ENCODE assay signal across 8 cellular contexts in genomic region chr9:127937046-127937382, GRCh38. TPM values are rescaled to one million over a fixed set of nuclear protein-coding genes. Genes with fewer than 3 reads are reported as not detected.
DNase-seq lines count a peak whose midpoint lies in the region; ATAC-seq and TF ChIP-seq lines count a peak whose summit lies in the region.

No MANE protein-coding gene starts in this region.

- H3K9me3 Mint-ChIP-seq in activated T-cell treated with anti-CD3 and anti-CD28 coated beads, Interleukin-2, amount 50 U/mL, for 4 hours = no peaks in the 10 kb centered on the region

- peaks cover 8% of the 10 kb centered on the region for H3K36me3 Mint-ChIP-seq in activated T-cell treated with anti-CD3 and anti-CD28 coated beads, Interleukin-2, amount 50 U/mL, for 4 hours (ENCODE audit: insufficient read depth)

- H3K4me3 ChIP-seq in adrenal gland = peak overlapping the region in 3 of 4 donors; percentile 27 to 71 (median 57)
- peak overlapping the region; percentile 75 to 84 (median 75) for H3K4me3 ChIP-seq in liver (ENCODE audit: low read depth in 1 of 3, low read length in 3 of 3)
- H3K4me3 ChIP-seq in tibial nerve = peak overlapping the region; percentile 59 to 82 (median 72)

- H3K27me3 ChIP-seq in adrenal gland (no peaks in the 10 kb centered on the region), liver (ENCODE audit: control insufficient read depth in 4 of 4, insufficient read depth in 4 of 4, low read length in 3 of 4) (no peaks in the 10 kb centered on the region), tibial nerve (no peaks in the 10 kb centered on the region)

- H3K4me3 Mint-ChIP-seq in activated T-cell treated with anti-CD3 and anti-CD28 coated beads, Interleukin-2, amount 50 U/mL, for 4 hours = peak overlapping the region; percentile 92

- H3K4me1 Mint-ChIP-seq in activated T-cell treated with anti-CD3 and anti-CD28 coated beads, Interleukin-2, amount 50 U/mL, for 4 hours (ENCODE audit: low read depth) = peaks cover 38% of the 10 kb centered on the region

- TF ChIP-seq POLR2A in adrenal gland (IDR thresholded peaks at IDR 0.05) = no peak
- no peak for TF ChIP-seq POLR2A in tibial nerve (IDR thresholded peaks at IDR 0.05)

- ATAC-seq in activated T-cell treated with anti-CD3 and anti-CD28 coated beads, Interleukin-2, amount 50 U/mL, for 4 hours = no peak
- no peak for ATAC-seq in GM19328 (IDR thresholded peaks at IDR 0.05; ENCODE audit: unreplicated experiment)

- H3K9ac ChIP-seq in liver (ENCODE audit: low read depth in 1 of 2, low read length in 2 of 2) = peak overlapping the region; percentile 33 to 45

- TF ChIP-seq RAD21 in liver (IDR thresholded peaks at IDR 0.05) = no peak

- H3K36me3 ChIP-seq in adrenal gland (replicated peaks in 1 of 2) (peaks cover 0 to 5% of the 10 kb centered on the region in 2 donors), liver (ENCODE audit: control insufficient read depth in 4 of 4, insufficient read depth in 3 of 4, low read depth in 1 of 4, low read length in 3 of 4) (peaks cover 0 to 3% (median 0%) of the 10 kb centered on the region in 4 donors), tibial nerve (peaks cover 0 to 24% (median 0%) of the 10 kb centered on the region in 3 donors)

- DNase-seq in activated T-cell treated with anti-CD3 and anti-CD28 coated beads, Interleukin-2, amount 50 U/mL, for 4 hours = no peak
- DNase-seq in activated T-cell treated with anti-CD3 and anti-CD28 coated beads, Interleukin-2, amount 50 U/mL, for 48 hours = no peak
- DNase-seq in adrenal gland = no peak
- DNase-seq in tibial nerve (ENCODE audit: low spot score in 2 of 2) = no peak
- no peak for DNase-seq in cortex of kidney (lab: John Stamatoyannopoulos, UW)
- DNase-seq in inferior parietal cortex (ENCODE audit: extremely low spot score) = no peak

- H3K4me1 ChIP-seq in adrenal gland (replicated peaks in 1 of 2) (peaks cover 18 to 25% of the 10 kb centered on the region in 2 donors), liver (ENCODE audit: control insufficient read depth in 4 of 4, insufficient read depth in 4 of 4, low read length in 3 of 4) (peaks cover under 1 to 22% (median 15%) of the 10 kb centered on the region in 4 donors), tibial nerve (peaks cover 5 to 55% (median 22%) of the 10 kb centered on the region in 4 donors)

- TF ChIP-seq CTCF in adrenal gland (IDR thresholded peaks at IDR 0.05) (no peak), liver (IDR thresholded peaks at IDR 0.05; ENCODE audit: low read depth, low read length, missing input control) (no peak), tibial nerve (IDR thresholded peaks at IDR 0.05) (no peak)

- H3K9me3 ChIP-seq in adrenal gland (replicated peaks in 1 of 3) = no peaks in the 10 kb centered on the region
- no peaks in the 10 kb centered on the region for H3K9me3 ChIP-seq in liver (ENCODE audit: control insufficient read depth in 4 of 4, low read length in 3 of 4)
- H3K9me3 ChIP-seq in tibial nerve = no peaks in the 10 kb centered on the region

- intact Hi-C loops in adrenal gland (cut with DNase I) = no loop called here

- H3K27me3 Mint-ChIP-seq in activated T-cell treated with anti-CD3 and anti-CD28 coated beads, Interleukin-2, amount 50 U/mL, for 4 hours (ENCODE audit: low read depth) = no peaks in the 10 kb centered on the region

- H3K27ac ChIP-seq in adrenal gland (peak overlapping the region in 1 of 5 donors; percentile 84), liver (ENCODE audit: low read depth in 1 of 2, low read length in 2 of 2) (no peak overlapping the region), tibial nerve (peak overlapping the region in 3 of 4 donors; percentile 73 to 98 (median 83))

- no peak for TF ChIP-seq EP300 in tibial nerve (IDR thresholded peaks at IDR 0.05)

- 8 to 16% (median 13%) methylated on average over 3 to 6 of the region's 6 CpGs for WGBS in adrenal gland, 4 donors
- WGBS in liver = 24% methylated on average over 6 of the region's 6 CpGs
- WGBS in tibial nerve, 2 donors = 10 to 11% methylated on average over 6 of the region's 6 CpGs

TF ChIP-seq in liver, 16 proteins besides CTCF, POLR2A, EP300 and RAD21 (continues in another document):
- TF ChIP-seq HNF4G (IDR thresholded peaks at IDR 0.05) = no peak
- TF ChIP-seq, protein P1, sequence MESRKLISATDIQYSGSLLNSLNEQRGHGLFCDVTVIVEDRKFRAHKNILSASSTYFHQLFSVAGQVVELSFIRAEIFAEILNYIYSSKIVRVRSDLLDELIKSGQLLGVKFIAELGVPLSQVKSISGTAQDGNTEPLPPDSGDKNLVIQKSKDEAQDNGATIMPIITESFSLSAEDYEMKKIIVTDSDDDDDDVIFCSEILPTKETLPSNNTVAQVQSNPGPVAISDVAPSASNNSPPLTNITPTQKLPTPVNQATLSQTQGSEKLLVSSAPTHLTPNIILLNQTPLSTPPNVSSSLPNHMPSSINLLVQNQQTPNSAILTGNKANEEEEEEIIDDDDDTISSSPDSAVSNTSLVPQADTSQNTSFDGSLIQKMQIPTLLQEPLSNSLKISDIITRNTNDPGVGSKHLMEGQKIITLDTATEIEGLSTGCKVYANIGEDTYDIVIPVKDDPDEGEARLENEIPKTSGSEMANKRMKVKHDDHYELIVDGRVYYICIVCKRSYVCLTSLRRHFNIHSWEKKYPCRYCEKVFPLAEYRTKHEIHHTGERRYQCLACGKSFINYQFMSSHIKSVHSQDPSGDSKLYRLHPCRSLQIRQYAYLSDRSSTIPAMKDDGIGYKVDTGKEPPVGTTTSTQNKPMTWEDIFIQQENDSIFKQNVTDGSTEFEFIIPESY (IDR thresholded peaks at IDR 0.05) = no peak
- TF ChIP-seq NR2F2 (IDR thresholded peaks at IDR 0.05) = no peak
- no peak for TF ChIP-seq SP1 (IDR thresholded peaks at IDR 0.05)
- TF ChIP-seq YY1 (IDR thresholded peaks at IDR 0.05) = no peak
- no peak for TF ChIP-seq TAF1 (conservative IDR thresholded peaks at IDR 0.05)
- TF ChIP-seq, protein P2, sequence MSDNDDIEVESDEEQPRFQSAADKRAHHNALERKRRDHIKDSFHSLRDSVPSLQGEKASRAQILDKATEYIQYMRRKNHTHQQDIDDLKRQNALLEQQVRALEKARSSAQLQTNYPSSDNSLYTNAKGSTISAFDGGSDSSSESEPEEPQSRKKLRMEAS (IDR thresholded peaks at IDR 0.05) = no peak
- no peak for TF ChIP-seq HNF4A (conservative IDR thresholded peaks at IDR 0.05)
- no peak for TF ChIP-seq FOXA2 (IDR thresholded peaks at IDR 0.05)
- no peak for TF ChIP-seq GABPA (IDR thresholded peaks at IDR 0.05 in 1 of 2, conservative IDR thresholded peaks at IDR 0.05 in 1 of 2)
- no peak for TF ChIP-seq FOXA1 (IDR thresholded peaks at IDR 0.05)
- no peak for TF ChIP-seq EGR1 (IDR thresholded peaks at IDR 0.05; ENCODE audit: low read depth in 2 of 2)
- no peak for TF ChIP-seq ATF3 (IDR thresholded peaks at IDR 0.05)

RNA-seq across cellular contexts. Expression of gene DPM2, which starts 0.6 kb away (rescaled TPM):
- total RNA-seq in activated T-cell treated with anti-CD3 and anti-CD28 coated beads, Interleukin-2, amount 50 U/mL, for 4 hours = 10 to 100 TPM; 89.6 to 91.5 (median 89.9) TPM
- total RNA-seq in adrenal gland (10 to 100 TPM; 18.4 to 46.8 (median 31.4) TPM), liver (10 to 100 TPM in 1 of 2 donors, 1 to 10 TPM in 1; 9.3 to 22.0 TPM), tibial nerve (10 to 100 TPM in 3 of 4 donors, 1 to 10 TPM in 1; 9.0 to 21.9 (median 14.7) TPM)
- polyA plus RNA-seq in adrenal gland (10 to 100 TPM; 32.9 to 36.5 (median 35.6) TPM), liver (10 to 100 TPM; 22.0 to 25.0 TPM)

RNA-seq across cellular contexts. Expression of gene PIP5KL1, which starts 6.4 kb away (rescaled TPM):
- total RNA-seq in activated T-cell treated with anti-CD3 and anti-CD28 coated beads, Interleukin-2, amount 50 U/mL, for 4 hours = 1 to 10 TPM; 2.3 to 3.5 (median 2.8) TPM
- total RNA-seq in adrenal gland = 1 to 10 TPM in 2 of 8 donors, under 1 TPM in 3, not detected in 3; 0.19 to 2.3 (median 0.83) TPM
- polyA plus RNA-seq in adrenal gland = 1 to 10 TPM in 1 of 3 donors, under 1 TPM in 2; 0.22 to 1.5 (median 0.54) TPM
- 1 to 10 TPM in 1 of 2 donors, under 1 TPM in 1; 0.59 to 1.5 TPM for total RNA-seq in liver
- under 1 TPM; 0.06 to 0.40 TPM for polyA plus RNA-seq in liver
- total RNA-seq in tibial nerve = under 1 TPM in 1 of 4 donors, not detected in 3; 0.59 TPM

RNA-seq across cellular contexts. Expression of gene ST6GALNAC4, which starts 20.2 kb away (rescaled TPM):
- total RNA-seq in activated T-cell treated with anti-CD3 and anti-CD28 coated beads, Interleukin-2, amount 50 U/mL, for 4 hours = 10 to 100 TPM; 22.0 to 25.7 (median 24.7) TPM
- total RNA-seq in adrenal gland (10 to 100 TPM in 7 of 8 donors, 1 to 10 TPM in 1; 8.7 to 65.7 (median 24.7) TPM), liver (10 to 100 TPM in 1 of 2 donors, 1 to 10 TPM in 1; 4.5 to 83.7 TPM), tibial nerve (10 to 100 TPM; 23.9 to 70.5 (median 37.0) TPM)
- polyA plus RNA-seq in adrenal gland (1 to 10 TPM; 5.3 to 9.2 (median 8.6) TPM), liver (10 to 100 TPM in 1 of 2 donors, 1 to 10 TPM in 1; 2.5 to 10.6 TPM)

RNA-seq across cellular contexts. Expression of gene ST6GALNAC6, which starts 37.6 kb away (rescaled TPM):
- total RNA-seq in activated T-cell treated with anti-CD3 and anti-CD28 coated beads, Interleukin-2, amount 50 U/mL, for 4 hours = 10 to 100 TPM; 25.9 to 31.5 (median 31.0) TPM
- total RNA-seq in adrenal gland (100 to 1,000 TPM in 1 of 8 donors, 10 to 100 TPM in 7; 39.1 to 129 (median 68.1) TPM), liver (10 to 100 TPM; 26.9 to 37.7 TPM), tibial nerve (100 to 1,000 TPM; 108 to 193 (median 172) TPM)
- polyA plus RNA-seq in adrenal gland (10 to 100 TPM; 26.7 to 46.9 (median 40.0) TPM), liver (10 to 100 TPM; 22.5 to 40.4 TPM)

RNA-seq across cellular contexts. Expression of gene EEIG1, which starts 43.8 kb away (rescaled TPM):
- 10 to 100 TPM; 75.5 to 87.3 (median 86.0) TPM for total RNA-seq in activated T-cell treated with anti-CD3 and anti-CD28 coated beads, Interleukin-2, amount 50 U/mL, for 4 hours
- total RNA-seq in adrenal gland = 100 to 1,000 TPM in 2 of 8 donors, 10 to 100 TPM in 6; 35.6 to 179 (median 72.0) TPM
- polyA plus RNA-seq in adrenal gland = 10 to 100 TPM; 24.5 to 49.5 (median 32.6) TPM
- 10 to 100 TPM in 1 of 2 donors, 1 to 10 TPM in 1; 4.9 to 14.3 TPM for total RNA-seq in liver
- polyA plus RNA-seq in liver = 10 to 100 TPM in 1 of 2 donors, 1 to 10 TPM in 1; 6.7 to 11.2 TPM
- total RNA-seq in tibial nerve = 10 to 100 TPM; 33.9 to 53.8 (median 50.2) TPM

Comparison
In these comparisons a context has a peak if more than half of its experiments do, and no peak if none do; other contexts are left out.
1. H3K27ac ChIP-seq: peak in tibial nerve (3 of 4); none in liver (0 of 2).
2. Peak in every context shown above with its lines, with median percentiles within 50 percentile points of each other: H3K4me3 ChIP-seq.